16 cellular contexts compared by ENCODE assay signal in genomic region chrX:48913605-48914366, GRCh38. TPM values are rescaled to one million over a fixed set of nuclear protein-coding genes. Genes with fewer than 3 reads are reported as not detected.
A peak's percentile ranks its signal among the peaks of the same experiment; 100 is the strongest.
DNase-seq lines count a peak whose midpoint lies in the region; FAIRE-seq and TF ChIP-seq lines count a peak whose summit lies in the region.
"Had no signal": no experiment of that assay in that cellular context is flagged by ENCODE, and none has a peak within 500 bp of the region (broad histone marks: within the 10 kb centered on the region; RNA-seq: fewer than 3 reads in every experiment).

No MANE protein-coding gene starts in this region.

- H3K36me3 Mint-ChIP-seq in CD4-positive, alpha-beta memory T cell, result peaks cover 47 to 75% of the 10 kb centered on the region in 2 donors
- peaks cover 50% of the 10 kb centered on the region for H3K36me3 Mint-ChIP-seq in activated T-helper 1 cell treated with anti-CD3 and anti-CD28 coated beads, Interleukin-12 subunit alpha, Interleukin-12 subunit beta, Interleukin-2, Interleukin-4 antibody, amounts not matched to agents 30 ng/mL and 10 ng/mL and 1 ng/mL, durations not matched to agents 14 hours and 24 hours and 36 hours (ENCODE audit: low read depth)
- peaks cover 7% of the 10 kb centered on the region for H3K36me3 Mint-ChIP-seq in endothelial cell (ENCODE audit: low read depth, unreplicated experiment)
- peaks cover 34% of the 10 kb centered on the region for H3K36me3 Mint-ChIP-seq in MCF 10A (ENCODE audit: insufficient read depth, unreplicated experiment)

- BruUV-seq in MCF 10A (replicated peaks; lab: Mats Ljungman, UMichigan), result no TSS peak

- WGBS in testis, 2 donors, result 78 to 87% methylated on average over 1 to 4 of the region's 5 CpGs

- no peak overlapping the region for H3K4me3 ChIP-seq in CD4-positive, alpha-beta memory T cell (ENCODE audit: low read length in 2 of 2)
- H3K4me3 ChIP-seq in H7 (ENCODE audit: insufficient read depth, low read depth, low read length), result no peak overlapping the region
- no peak overlapping the region for H3K4me3 ChIP-seq in kidney (ENCODE audit: low read length in 2 of 2)
- no peak overlapping the region for H3K4me3 ChIP-seq in testis
- H3K4me3 ChIP-seq: hepatocyte, smooth muscle cell had no signal

- no peak overlapping the region for H3K9ac ChIP-seq in kidney (ENCODE audit: low read length in 2 of 2)

- intact Hi-C loops in CD4-positive, alpha-beta memory T cell (cut with micrococcal nuclease), result no loop called here
- intact Hi-C loops in activated T-helper 1 cell treated with anti-CD3 and anti-CD28 coated beads, Interleukin-12 subunit alpha, Interleukin-12 subunit beta, Interleukin-2, Interleukin-4 antibody, amounts not matched to agents 30 ng/mL and 10 ng/mL and 1 ng/mL, durations not matched to agents 14 hours and 24 hours and 36 hours (cut with micrococcal nuclease), result loop anchor here (10.0 kb wide), 1 partner anchor 251 kb away; the partner anchor contains the start of gene MAGIX
- intact Hi-C loops in kidney (cut with DNase I), result no loop called here
- intact Hi-C loops in testis (cut with DNase I; ENCODE audit: low total_unique reads), result no loop called here
- intact Hi-C loops in MCF 10A (cut with micrococcal nuclease), result loop anchor here (5.0 kb wide), 2 partner anchors 46 to 151 kb away; partner anchors contain the start of gene GLOD5

- no peaks in the 10 kb centered on the region for H3K9me3 ChIP-seq in CD4-positive, alpha-beta memory T cell (ENCODE audit: control insufficient read depth in 1 of 2, low read length in 2 of 2)
- H3K9me3 ChIP-seq in kidney (ENCODE audit: control insufficient read depth in 1 of 2, low read length in 2 of 2) (no peaks in the 10 kb centered on the region), testis (no peaks in the 10 kb centered on the region)

- DNase-seq in CD4-positive, alpha-beta memory T cell, result peak in 1 of 5 donors; percentile 34
- peak; percentile 25 for DNase-seq in H7
- DNase-seq in activated T-helper 1 cell treated with anti-CD3 and anti-CD28 coated beads, Interleukin-12 subunit alpha, Interleukin-12 subunit beta, Interleukin-2, Interleukin-4 antibody, amounts not matched to agents 30 ng/mL and 10 ng/mL and 1 ng/mL, durations not matched to agents 14 hours and 24 hours and 36 hours (ENCODE audit: low spot score), result no peak
- peak; percentile 46 for DNase-seq in kidney
- DNase-seq in DMS153 treated with DMSO at 0.1 percent for 48 hours (lab: John Stamatoyannopoulos, UW; ENCODE audit: unreplicated experiment), result no peak
- no peak for DNase-seq in endothelial cell (ENCODE audit: low spot score)
- no peak for DNase-seq in testis
- DNase-seq in MCF 10A (ENCODE audit: unreplicated experiment), result no peak
- DNase-seq: activated effector memory CD4-positive, alpha-beta T cell treated with Interleukin-2 at 50 U/mL for 16 hours; brain microvascular endothelial cell; NCI-H187 treated with DMSO at 0.1 percent for 48 hours; NCI-H748 treated with DMSO at 0.1 percent for 48 hours had no signal

- peak overlapping the region; percentile 44 to 96 (median 85) for H3K27ac Mint-ChIP-seq in CD4-positive, alpha-beta memory T cell
- peak overlapping the region; percentile 81 for H3K27ac Mint-ChIP-seq in activated T-helper 1 cell treated with anti-CD3 and anti-CD28 coated beads, Interleukin-12 subunit alpha, Interleukin-12 subunit beta, Interleukin-2, Interleukin-4 antibody, amounts not matched to agents 30 ng/mL and 10 ng/mL and 1 ng/mL, durations not matched to agents 14 hours and 24 hours and 36 hours
- H3K27ac Mint-ChIP-seq in endothelial cell (ENCODE audit: unreplicated experiment) (no peak overlapping the region), MCF 10A (ENCODE audit: low read depth, unreplicated experiment) (no peak overlapping the region)

- no peaks in the 10 kb centered on the region for H3K27me3 Mint-ChIP-seq in CD4-positive, alpha-beta memory T cell
- H3K27me3 Mint-ChIP-seq in activated T-helper 1 cell treated with anti-CD3 and anti-CD28 coated beads, Interleukin-12 subunit alpha, Interleukin-12 subunit beta, Interleukin-2, Interleukin-4 antibody, amounts not matched to agents 30 ng/mL and 10 ng/mL and 1 ng/mL, durations not matched to agents 14 hours and 24 hours and 36 hours (ENCODE audit: insufficient read depth), result no peaks in the 10 kb centered on the region
- H3K27me3 Mint-ChIP-seq in endothelial cell (ENCODE audit: unreplicated experiment) (peaks cover 11% of the 10 kb centered on the region), MCF 10A (ENCODE audit: insufficient read depth, unreplicated experiment) (no peaks in the 10 kb centered on the region)

- peaks cover 26 to 74% (median 50%) of the 10 kb centered on the region in 4 donors for H3K4me1 Mint-ChIP-seq in CD4-positive, alpha-beta memory T cell
- peaks cover 40% of the 10 kb centered on the region for H3K4me1 Mint-ChIP-seq in activated T-helper 1 cell treated with anti-CD3 and anti-CD28 coated beads, Interleukin-12 subunit alpha, Interleukin-12 subunit beta, Interleukin-2, Interleukin-4 antibody, amounts not matched to agents 30 ng/mL and 10 ng/mL and 1 ng/mL, durations not matched to agents 14 hours and 24 hours and 36 hours (ENCODE audit: low read depth)
- H3K4me1 Mint-ChIP-seq in endothelial cell (ENCODE audit: unreplicated experiment), result peaks cover 18% of the 10 kb centered on the region
- peaks cover 23% of the 10 kb centered on the region for H3K4me1 Mint-ChIP-seq in MCF 10A (ENCODE audit: insufficient read depth, unreplicated experiment)

- no peak for TF ChIP-seq POLR2A in testis (IDR thresholded peaks at IDR 0.05)

- H3K27me3 ChIP-seq in CD4-positive, alpha-beta memory T cell (ENCODE audit: insufficient read depth, low read length), result no peaks in the 10 kb centered on the region
- no peaks in the 10 kb centered on the region for H3K27me3 ChIP-seq in H7 (ENCODE audit: control insufficient read depth, insufficient read depth, low read length)
- H3K27me3 ChIP-seq in testis, result no peaks in the 10 kb centered on the region
- H3K27me3 ChIP-seq: brain microvascular endothelial cell, hepatocyte had no signal

- H3K36me3 ChIP-seq in CD4-positive, alpha-beta memory T cell (ENCODE audit: insufficient read depth, low read length), result peaks cover 47% of the 10 kb centered on the region
- peaks cover 37% of the 10 kb centered on the region for H3K36me3 ChIP-seq in H7 (replicated peaks; ENCODE audit: control insufficient read depth, insufficient read depth, low read length)
- H3K36me3 ChIP-seq in kidney (ENCODE audit: control insufficient read depth in 1 of 2, insufficient read depth in 2 of 2, low read length in 2 of 2), result no peaks in the 10 kb centered on the region
- no peaks in the 10 kb centered on the region for H3K36me3 ChIP-seq in testis (ENCODE audit: low read depth, missing control alignments)

- H3K27ac ChIP-seq in CD4-positive, alpha-beta memory T cell (ENCODE audit: low read depth, low read length), result peak overlapping the region; percentile 36
- no peak overlapping the region for H3K27ac ChIP-seq in kidney (ENCODE audit: low read depth in 2 of 2, low read length in 2 of 2)
- no peak overlapping the region for H3K27ac ChIP-seq in testis
- H3K27ac ChIP-seq: brain microvascular endothelial cell, hepatocyte, HL-60 had no signal

- TF ChIP-seq CTCF in kidney (IDR thresholded peaks at IDR 0.05; ENCODE audit: borderline replicate concordance, extremely low read depth, insufficient read depth) (no peak), endothelial cell (IDR thresholded peaks at IDR 0.05; ENCODE audit: unreplicated experiment) (no peak), testis (IDR thresholded peaks at IDR 0.05) (no peak), MCF 10A (IDR thresholded peaks at IDR 0.05; ENCODE audit: unreplicated experiment) (no peak)

- peaks cover 58% of the 10 kb centered on the region for H3K4me1 ChIP-seq in CD4-positive, alpha-beta memory T cell (ENCODE audit: insufficient read depth, low read length)
- H3K4me1 ChIP-seq in kidney (ENCODE audit: control insufficient read depth in 1 of 2, insufficient read depth in 1 of 2, low read depth in 1 of 2, low read length in 2 of 2) (peaks cover 0 to 15% of the 10 kb centered on the region in 2 donors), testis (no peaks in the 10 kb centered on the region)

- H3K4me3 Mint-ChIP-seq in CD4-positive, alpha-beta memory T cell, result peak overlapping the region; percentile 71 to 97 (median 96)
- H3K4me3 Mint-ChIP-seq in activated T-helper 1 cell treated with anti-CD3 and anti-CD28 coated beads, Interleukin-12 subunit alpha, Interleukin-12 subunit beta, Interleukin-2, Interleukin-4 antibody, amounts not matched to agents 30 ng/mL and 10 ng/mL and 1 ng/mL, durations not matched to agents 14 hours and 24 hours and 36 hours, result peak overlapping the region; percentile 98
- no peak overlapping the region for H3K4me3 Mint-ChIP-seq in endothelial cell (ENCODE audit: unreplicated experiment)
- H3K4me3 Mint-ChIP-seq in MCF 10A (ENCODE audit: unreplicated experiment), result no peak overlapping the region

- CTCF ChIA-PET in CD4-positive, alpha-beta memory T cell (lab: Charles Lee; ENCODE audit: partially characterized antibody), result interaction anchor here (1.1 kb wide), 1 partner anchor 32 kb away, joined by 3 read pairs; no protein-coding TSS in a partner anchor
- CTCF ChIA-PET in MCF 10A (lab: Yijun Ruan, JAX), result no interaction called here

- H3K9me3 Mint-ChIP-seq in CD4-positive, alpha-beta memory T cell, result peaks cover 0 to 17% (median 0%) of the 10 kb centered on the region in 8 donors
- no peaks in the 10 kb centered on the region for H3K9me3 Mint-ChIP-seq in activated T-helper 1 cell treated with anti-CD3 and anti-CD28 coated beads, Interleukin-12 subunit alpha, Interleukin-12 subunit beta, Interleukin-2, Interleukin-4 antibody, amounts not matched to agents 30 ng/mL and 10 ng/mL and 1 ng/mL, durations not matched to agents 14 hours and 24 hours and 36 hours
- no peaks in the 10 kb centered on the region for H3K9me3 Mint-ChIP-seq in endothelial cell (ENCODE audit: unreplicated experiment)
- peaks cover 15% of the 10 kb centered on the region for H3K9me3 Mint-ChIP-seq in MCF 10A (ENCODE audit: unreplicated experiment)

- no peak for FAIRE-seq in kidney (lab: Jason Lieb, UNC)
- FAIRE-seq: GM12892 had no signal

- POLR2A ChIA-PET in CD4-positive, alpha-beta memory T cell (lab: Charles Lee; ENCODE audit: partially characterized antibody), result interaction anchor here (0.9 to 3.3 kb wide), 6 partner anchors 10 to 40 kb away, joined by 3 to 86 read pairs (median 10); partner anchors contain the start of genes PQBP1 and TIMM17B
- POLR2A ChIA-PET in MCF 10A (lab: Yijun Ruan, JAX), result no interaction called here

RNA-seq across cellular contexts. Expression of gene SLC35A2, which starts 2.3 kb away (rescaled TPM):
- total RNA-seq in CD4-positive, alpha-beta memory T cell, result 10 to 100 TPM; 13.8 to 15.8 TPM
- 10 to 100 TPM; 11.8 to 14.4 TPM for polyA plus RNA-seq in CD4-positive, alpha-beta memory T cell
- total RNA-seq in H7 (2014; rRNA removed; shearing (Covaris generic)), result 12.0 and 12.3 TPM in 2 replicates
- total RNA-seq in activated T-helper 1 cell treated with anti-CD3 and anti-CD28 coated beads, Interleukin-12 subunit alpha, Interleukin-12 subunit beta, Interleukin-2, Interleukin-4 antibody, amounts not matched to agents 30 ng/mL and 10 ng/mL and 1 ng/mL, durations not matched to agents 14 hours and 24 hours and 36 hours, result 24.9 and 26.5 TPM in 2 replicates
- total RNA-seq in kidney, result 34.2 TPM
- 29.3 TPM for polyA plus RNA-seq in kidney (ENCODE audit: insufficient read depth, low read depth, low replicate concordance)
- total RNA-seq in endothelial cell (ENCODE audit: unreplicated experiment), result 27.2 TPM
- 10 to 100 TPM; 15.9 to 21.6 TPM for total RNA-seq in testis
- 18.6 TPM for polyA plus RNA-seq in testis (ENCODE audit: insufficient read depth, low read depth, low replicate concordance)
- total RNA-seq in MCF 10A (2022), result 38.6 and 43.5 TPM in 2 replicates

RNA-seq across cellular contexts. Expression of gene PIM2, which starts 5.0 kb away (rescaled TPM):
- total RNA-seq in CD4-positive, alpha-beta memory T cell, result 100 to 1,000 TPM; 117 to 118 TPM
- 100 to 1,000 TPM; 396 to 489 TPM for polyA plus RNA-seq in CD4-positive, alpha-beta memory T cell
- 161 and 207 TPM in 2 replicates for total RNA-seq in H7 (2014; rRNA removed; shearing (Covaris generic))
- 475 and 478 TPM in 2 replicates for total RNA-seq in activated T-helper 1 cell treated with anti-CD3 and anti-CD28 coated beads, Interleukin-12 subunit alpha, Interleukin-12 subunit beta, Interleukin-2, Interleukin-4 antibody, amounts not matched to agents 30 ng/mL and 10 ng/mL and 1 ng/mL, durations not matched to agents 14 hours and 24 hours and 36 hours
- total RNA-seq in kidney (29.6 TPM), endothelial cell (ENCODE audit: unreplicated experiment) (7.0 TPM), testis (10 to 100 TPM; 21.5 to 23.0 TPM), MCF 10A (2022) (8.0 and 9.2 TPM in 2 replicates)
- polyA plus RNA-seq in kidney (ENCODE audit: insufficient read depth, low read depth, low replicate concordance) (8.7 TPM), testis (ENCODE audit: insufficient read depth, low read depth, low replicate concordance) (20.6 TPM)

RNA-seq across cellular contexts. Expression of gene PQBP1, which starts 16.1 kb away (rescaled TPM):
- total RNA-seq in CD4-positive, alpha-beta memory T cell, result 10 to 100 TPM; 59.6 to 64.4 TPM
- polyA plus RNA-seq in CD4-positive, alpha-beta memory T cell, result 10 to 100 TPM; 80.0 to 94.1 TPM
- 30.2 and 39.8 TPM in 2 replicates for total RNA-seq in H7 (2014; rRNA removed; shearing (Covaris generic))
- 112 and 119 TPM in 2 replicates for total RNA-seq in activated T-helper 1 cell treated with anti-CD3 and anti-CD28 coated beads, Interleukin-12 subunit alpha, Interleukin-12 subunit beta, Interleukin-2, Interleukin-4 antibody, amounts not matched to agents 30 ng/mL and 10 ng/mL and 1 ng/mL, durations not matched to agents 14 hours and 24 hours and 36 hours
- total RNA-seq in kidney, result 61.3 TPM
- 93.4 TPM for polyA plus RNA-seq in kidney (ENCODE audit: insufficient read depth, low read depth, low replicate concordance)
- total RNA-seq in endothelial cell (ENCODE audit: unreplicated experiment), result 80.1 TPM
- total RNA-seq in testis, result 10 to 100 TPM; 39.3 to 43.7 TPM
- 37.8 TPM for polyA plus RNA-seq in testis (ENCODE audit: insufficient read depth, low read depth, low replicate concordance)
- total RNA-seq in MCF 10A (2022), result 126 and 150 TPM in 2 replicates

RNA-seq across cellular contexts. Expression of gene TIMM17B, which starts 16.2 kb away (rescaled TPM):
- 10 to 100 TPM; 42.6 to 46.2 TPM for total RNA-seq in CD4-positive, alpha-beta memory T cell
- polyA plus RNA-seq in CD4-positive, alpha-beta memory T cell, result 10 to 100 TPM; 65.3 to 69.7 TPM
- total RNA-seq in H7 (2014; rRNA removed; shearing (Covaris generic)), result 129 and 157 TPM in 2 replicates
- total RNA-seq in activated T-helper 1 cell treated with anti-CD3 and anti-CD28 coated beads, Interleukin-12 subunit alpha, Interleukin-12 subunit beta, Interleukin-2, Interleukin-4 antibody, amounts not matched to agents 30 ng/mL and 10 ng/mL and 1 ng/mL, durations not matched to agents 14 hours and 24 hours and 36 hours, result 72.2 and 72.3 TPM in 2 replicates
- total RNA-seq in kidney (44.8 TPM), endothelial cell (ENCODE audit: unreplicated experiment) (70.6 TPM), testis (10 to 100 TPM; 41.2 to 53.2 TPM), MCF 10A (2022) (70.6 and 73.7 TPM in 2 replicates)
- polyA plus RNA-seq in kidney (ENCODE audit: insufficient read depth, low read depth, low replicate concordance) (109 TPM), testis (ENCODE audit: insufficient read depth, low read depth, low replicate concordance) (32.9 TPM)

RNA-seq across cellular contexts. Expression of gene OTUD5, which starts 43.6 kb away (rescaled TPM):
- 10 to 100 TPM; 92.0 to 94.5 TPM for total RNA-seq in CD4-positive, alpha-beta memory T cell
- polyA plus RNA-seq in CD4-positive, alpha-beta memory T cell, result 10 to 100 TPM; 16.5 to 45.6 TPM
- 32.6 and 35.1 TPM in 2 replicates for total RNA-seq in H7 (2014; rRNA removed; shearing (Covaris generic))
- total RNA-seq in activated T-helper 1 cell treated with anti-CD3 and anti-CD28 coated beads, Interleukin-12 subunit alpha, Interleukin-12 subunit beta, Interleukin-2, Interleukin-4 antibody, amounts not matched to agents 30 ng/mL and 10 ng/mL and 1 ng/mL, durations not matched to agents 14 hours and 24 hours and 36 hours, result 84.1 and 84.8 TPM in 2 replicates
- total RNA-seq in kidney (56.2 TPM), endothelial cell (ENCODE audit: unreplicated experiment) (48.8 TPM), testis (10 to 100 TPM; 74.3 to 77.1 TPM), MCF 10A (2022) (35.1 and 38.7 TPM in 2 replicates)
- polyA plus RNA-seq in kidney (ENCODE audit: insufficient read depth, low read depth, low replicate concordance) (40.2 TPM), testis (ENCODE audit: insufficient read depth, low read depth, low replicate concordance) (36.2 TPM)

Comparison
In these comparisons a context has a peak if more than half of its experiments do, and no peak if none do; other contexts are left out.
1. DNase-seq: peak in H7 (single experiment) and kidney (single experiment); none in activated T-helper 1 cell treated with anti-CD3 and anti-CD28 coated beads, Interleukin-12 subunit alpha, Interleukin-12 subunit beta, Interleukin-2, Interleukin-4 antibody, amounts not matched to agents 30 ng/mL and 10 ng/mL and 1 ng/mL, durations not matched to agents 14 hours and 24 hours and 36 hours (single experiment), DMS153 treated with DMSO at 0.1 percent for 48 hours (single experiment), endothelial cell (single experiment), testis (single experiment) and MCF 10A (single experiment).
2. H3K27ac Mint-ChIP-seq: peak in CD4-positive, alpha-beta memory T cell (7 of 7) and activated T-helper 1 cell treated with anti-CD3 and anti-CD28 coated beads, Interleukin-12 subunit alpha, Interleukin-12 subunit beta, Interleukin-2, Interleukin-4 antibody, amounts not matched to agents 30 ng/mL and 10 ng/mL and 1 ng/mL, durations not matched to agents 14 hours and 24 hours and 36 hours (single experiment); none in endothelial cell (single experiment) and MCF 10A (single experiment).
3. H3K4me3 Mint-ChIP-seq: peak in CD4-positive, alpha-beta memory T cell (8 of 8) and activated T-helper 1 cell treated with anti-CD3 and anti-CD28 coated beads, Interleukin-12 subunit alpha, Interleukin-12 subunit beta, Interleukin-2, Interleukin-4 antibody, amounts not matched to agents 30 ng/mL and 10 ng/mL and 1 ng/mL, durations not matched to agents 14 hours and 24 hours and 36 hours (single experiment); none in endothelial cell (single experiment) and MCF 10A (single experiment).
4. intact Hi-C loops: an anchor here in activated T-helper 1 cell treated with anti-CD3 and anti-CD28 coated beads, Interleukin-12 subunit alpha, Interleukin-12 subunit beta, Interleukin-2, Interleukin-4 antibody, amounts not matched to agents 30 ng/mL and 10 ng/mL and 1 ng/mL, durations not matched to agents 14 hours and 24 hours and 36 hours (10.0 kb wide) and MCF 10A (5.0 kb wide); none called in CD4-positive, alpha-beta memory T cell, kidney and testis.